In genomic region chr16:2458887-2459646, GRCh38 we compare ENCODE assay signal across 8 cellular contexts. TPM values are rescaled to one million over a fixed set of nuclear protein-coding genes. Genes with fewer than 3 reads are reported as not detected.
A peak's percentile ranks its signal among the peaks of the same experiment; 100 is the strongest.
DNase-seq lines count a peak whose midpoint lies in the region; ATAC-seq and TF ChIP-seq lines count a peak whose summit lies in the region.

No MANE protein-coding gene starts in this region.

- POLR2A ChIA-PET in SK-N-SH (lab: Yijun Ruan, JAX) = interaction anchor here (1.3 to 2.0 kb wide), 3 partner anchors 10 to 42 kb away, joined by 4 to 19 read pairs (median 5); no protein-coding TSS in a partner anchor

- 41% methylated on average over 18 of the region's 18 CpGs for WGBS in SK-N-SH (ENCODE audit: low lambda C conversion rate)
- no CpG with 5 or more reads among the region's 18 CpGs for WGBS in iPS DF 6.9 (ENCODE audit: insufficient coverage, insufficient read length)

- H3K27ac ChIP-seq in SK-N-SH (ENCODE audit: low read depth in 2 of 2, low read length in 1 of 2) (peak overlapping the region; percentile 39 to 76; a peak in 3 of 4 replicates), iPS DF 6.9 (ENCODE audit: low read length) (no peak overlapping the region), stomach smooth muscle (ENCODE audit: low read length) (no peak overlapping the region)

- H2AFZ ChIP-seq in SK-N-SH (ENCODE audit: low read depth) = peak overlapping the region; percentile 88

- TF ChIP-seq CTCF in SK-N-SH (IDR thresholded peaks at IDR 0.05) = no peak
- no peak for TF ChIP-seq CTCF in WI38 (IDR thresholded peaks at IDR 0.05; ENCODE audit: low read depth, low read length)

- peak overlapping the region; percentile 66 to 71 for H3K4me3 ChIP-seq in SK-N-SH (ENCODE audit: low read depth in 2 of 2, low read length in 1 of 2)
- peak overlapping the region; percentile 66 for H3K4me3 ChIP-seq in WI38 (ENCODE audit: low read depth, low read length)
- H3K4me3 ChIP-seq in iPS DF 6.9 (ENCODE audit: low read length) = peak overlapping the region; percentile 24; the same call in 1 of the 2 replicates
- H3K4me3 ChIP-seq in stomach smooth muscle (ENCODE audit: low read length in 2 of 2) = peak overlapping the region; percentile 63 to 83

- no peak for TF ChIP-seq RAD21 in SK-N-SH (IDR thresholded peaks at IDR 0.05; ENCODE audit: low read length)

- H3K36me3 ChIP-seq in SK-N-SH (replicated peaks in 1 of 2; ENCODE audit: control insufficient read depth in 1 of 2, insufficient read depth in 2 of 2, low read length in 1 of 2) = peaks cover 0 to 16% of the 10 kb centered on the region in 2 experiments
- peaks cover 35% of the 10 kb centered on the region for H3K36me3 ChIP-seq in iPS DF 6.9 (ENCODE audit: control insufficient read depth, insufficient read depth, low read length)
- H3K36me3 ChIP-seq in stomach smooth muscle (ENCODE audit: control insufficient read depth in 2 of 2, insufficient read depth in 2 of 2, low read length in 2 of 2) = peaks cover 0 to 5% of the 10 kb centered on the region in 2 donors

- no peaks in the 10 kb centered on the region for H3K9me2 ChIP-seq in SK-N-SH

- no peak for TF ChIP-seq EP300 in SK-N-SH (IDR thresholded peaks at IDR 0.05; ENCODE audit: borderline replicate concordance in 1 of 2, low read depth in 1 of 2, low read length in 1 of 2)

- peak overlapping the region; percentile 96 for H3K4me2 ChIP-seq in SK-N-SH

- no peaks in the 10 kb centered on the region for H4K20me1 ChIP-seq in SK-N-SH (ENCODE audit: insufficient read depth)

- peaks cover 9 to 24% of the 10 kb centered on the region in 2 experiments; a peak in 2 of 4 replicates for H3K4me1 ChIP-seq in SK-N-SH (ENCODE audit: control insufficient read depth in 1 of 2, insufficient read depth in 2 of 2, low read depth in 1 of 2, low read length in 1 of 2)
- H3K4me1 ChIP-seq in iPS DF 6.9 (ENCODE audit: control insufficient read depth, insufficient read depth, low read length) = peaks cover 9% of the 10 kb centered on the region; the same call in 1 of the 2 replicates
- peaks cover 16% of the 10 kb centered on the region for H3K4me1 ChIP-seq in stomach smooth muscle (ENCODE audit: control insufficient read depth, insufficient read depth, low read length)

- H3F3A ChIP-seq in SK-N-SH (replicated peaks; ENCODE audit: insufficient read depth) = peaks cover 16% of the 10 kb centered on the region

- CTCF ChIA-PET in SK-N-SH (lab: Yijun Ruan, JAX) = interaction anchor here (1.0 to 4.8 kb wide), 6 partner anchors 10 to 42 kb away, joined by 3 to 27 read pairs (median 8); partner anchors contain the start of gene TBC1D24

- H3K27me3 ChIP-seq in SK-N-SH (ENCODE audit: insufficient read depth) (no peaks in the 10 kb centered on the region), iPS DF 6.9 (ENCODE audit: control insufficient read depth, insufficient read depth, low read length) (no peaks in the 10 kb centered on the region), stomach smooth muscle (ENCODE audit: control insufficient read depth in 1 of 2, insufficient read depth in 2 of 2, low read length in 2 of 2) (no peaks in the 10 kb centered on the region)

- H3K79me2 ChIP-seq in SK-N-SH (ENCODE audit: insufficient read depth) = peaks cover 14% of the 10 kb centered on the region; the same call in 1 of the 2 replicates

- DNase-seq in SK-N-SH (no peak), iPS DF 6.9 (ENCODE audit: low read depth, low spot score) (no peak), NCI-H446 treated with DMSO at 0.1 percent for 48 hours (lab: John Stamatoyannopoulos, UW) (no peak)
- DNase-seq in activated CD4-positive, CD25-positive, alpha-beta regulatory T cell (lab: John Stamatoyannopoulos, UW) = no peak

- H3K9me3 ChIP-seq in SK-N-SH (no peaks in the 10 kb centered on the region), iPS DF 6.9 (ENCODE audit: control insufficient read depth, insufficient read depth, low read length) (no peaks in the 10 kb centered on the region), stomach smooth muscle (ENCODE audit: control insufficient read depth in 2 of 2, low read length in 2 of 2) (no peaks in the 10 kb centered on the region)

- H3K9ac ChIP-seq in SK-N-SH = peak overlapping the region; percentile 60; the same call in 1 of the 2 replicates
- H3K9ac ChIP-seq in stomach smooth muscle (ENCODE audit: low read length in 2 of 2) = peak overlapping the region; percentile 50 to 72

- no peak; the same call in 1 of the 3 replicates for ATAC-seq in SK-N-SH treated with all-trans-retinoic acid at 6 μM for 48 hours
- ATAC-seq in GM19035 (IDR thresholded peaks at IDR 0.05; ENCODE audit: unreplicated experiment) = no peak

TF ChIP-seq in SK-N-SH, 30 proteins besides CTCF, POLR2A, EP300 and RAD21 (continues in another document):
- TF ChIP-seq NRF1 (IDR thresholded peaks at IDR 0.05; ENCODE audit: low read depth, low read length) (no peak), TAF1 (IDR thresholded peaks at IDR 0.05; ENCODE audit: borderline replicate concordance, low read depth, low read length) (no peak), FOXM1 (IDR thresholded peaks at IDR 0.05; ENCODE audit: low read depth) (no peak), MXI1 (IDR thresholded peaks at IDR 0.05; ENCODE audit: low read depth, low read length) (no peak), IRF3 (IDR thresholded peaks at IDR 0.05; ENCODE audit: low read depth, low read length) (no peak), GATA2 (CRISPR knock-in tag; IDR thresholded peaks at IDR 0.05) (no peak), JUND (IDR thresholded peaks at IDR 0.05) (no peak), RFX5 (IDR thresholded peaks at IDR 0.05; ENCODE audit: low read length) (no peak), SMC3 (IDR thresholded peaks at IDR 0.05; ENCODE audit: low read depth, low read length) (no peak)
- TF ChIP-seq, protein P1, sequence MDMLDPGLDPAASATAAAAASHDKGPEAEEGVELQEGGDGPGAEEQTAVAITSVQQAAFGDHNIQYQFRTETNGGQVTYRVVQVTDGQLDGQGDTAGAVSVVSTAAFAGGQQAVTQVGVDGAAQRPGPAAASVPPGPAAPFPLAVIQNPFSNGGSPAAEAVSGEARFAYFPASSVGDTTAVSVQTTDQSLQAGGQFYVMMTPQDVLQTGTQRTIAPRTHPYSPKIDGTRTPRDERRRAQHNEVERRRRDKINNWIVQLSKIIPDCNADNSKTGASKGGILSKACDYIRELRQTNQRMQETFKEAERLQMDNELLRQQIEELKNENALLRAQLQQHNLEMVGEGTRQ (IDR thresholded peaks at IDR 0.05; ENCODE audit: borderline replicate concordance, low read depth, low read length) = no peak

TF ChIP-seq in SK-N-SH treated with all-trans-retinoic acid at 6 μM for 48 hours, 23 proteins besides CTCF, POLR2A, EP300 and RAD21 (continues in another document):
- TF ChIP-seq, protein P2, sequence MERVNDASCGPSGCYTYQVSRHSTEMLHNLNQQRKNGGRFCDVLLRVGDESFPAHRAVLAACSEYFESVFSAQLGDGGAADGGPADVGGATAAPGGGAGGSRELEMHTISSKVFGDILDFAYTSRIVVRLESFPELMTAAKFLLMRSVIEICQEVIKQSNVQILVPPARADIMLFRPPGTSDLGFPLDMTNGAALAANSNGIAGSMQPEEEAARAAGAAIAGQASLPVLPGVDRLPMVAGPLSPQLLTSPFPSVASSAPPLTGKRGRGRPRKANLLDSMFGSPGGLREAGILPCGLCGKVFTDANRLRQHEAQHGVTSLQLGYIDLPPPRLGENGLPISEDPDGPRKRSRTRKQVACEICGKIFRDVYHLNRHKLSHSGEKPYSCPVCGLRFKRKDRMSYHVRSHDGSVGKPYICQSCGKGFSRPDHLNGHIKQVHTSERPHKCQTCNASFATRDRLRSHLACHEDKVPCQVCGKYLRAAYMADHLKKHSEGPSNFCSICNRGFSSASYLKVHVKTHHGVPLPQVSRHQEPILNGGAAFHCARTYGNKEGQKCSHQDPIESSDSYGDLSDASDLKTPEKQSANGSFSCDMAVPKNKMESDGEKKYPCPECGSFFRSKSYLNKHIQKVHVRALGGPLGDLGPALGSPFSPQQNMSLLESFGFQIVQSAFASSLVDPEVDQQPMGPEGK (CRISPR knock-in tag; IDR thresholded peaks at IDR 0.05; ENCODE audit: borderline replicate concordance) = no peak
- TF ChIP-seq SNAI2 (CRISPR knock-in tag; IDR thresholded peaks at IDR 0.05) (no peak), TSHZ2 (CRISPR knock-in tag; IDR thresholded peaks at IDR 0.05) (no peak)

RNA-seq across cellular contexts. Expression of gene TEDC2, which starts 0.8 kb away (rescaled TPM):
- polyA plus RNA-seq in SK-N-SH (2012; rRNA removed) = 15.6 and 16.5 TPM in 2 replicates
- polyA plus RNA-seq in SK-N-SH (2012; cell fraction: cytosol; rRNA removed) = 4.8 and 8.5 TPM in 2 replicates
- 58.5 and 87.2 TPM in 2 replicates for polyA plus RNA-seq in SK-N-SH (2012; cell fraction: nucleus; rRNA removed)

RNA-seq across cellular contexts. Expression of gene NTN3, which starts 12.0 kb away (rescaled TPM):
- 0.26 and 0.28 TPM in 2 replicates for polyA plus RNA-seq in SK-N-SH (2012; rRNA removed)
- 0.10 and 0.29 TPM in 2 replicates for polyA plus RNA-seq in SK-N-SH (2012; cell fraction: cytosol; rRNA removed)
- polyA plus RNA-seq in SK-N-SH (2012; cell fraction: nucleus; rRNA removed) = 0.56 and 1.4 TPM in 2 replicates

RNA-seq across cellular contexts. Expression of gene TBC1D24, which starts 15.9 kb away (rescaled TPM):
- polyA plus RNA-seq in SK-N-SH (2012; rRNA removed) = 5.6 and 6.7 TPM in 2 replicates
- 2.7 and 3.9 TPM in 2 replicates for polyA plus RNA-seq in SK-N-SH (2012; cell fraction: cytosol; rRNA removed)
- polyA plus RNA-seq in SK-N-SH (2012; cell fraction: nucleus; rRNA removed) = 18.3 and 20.6 TPM in 2 replicates

RNA-seq across cellular contexts. Expression of gene CCNF, which starts 29.8 kb away (rescaled TPM):
- polyA plus RNA-seq in SK-N-SH (2012; rRNA removed) = 3.8 and 4.6 TPM in 2 replicates
- 2.5 and 3.5 TPM in 2 replicates for polyA plus RNA-seq in SK-N-SH (2012; cell fraction: cytosol; rRNA removed)
- polyA plus RNA-seq in SK-N-SH (2012; cell fraction: nucleus; rRNA removed) = 10.2 and 14.5 TPM in 2 replicates

RNA-seq across cellular contexts. Expression of gene ATP6V0C, which starts 54.7 kb away (rescaled TPM):
- 30.2 and 80.1 TPM in 2 replicates for polyA plus RNA-seq in SK-N-SH (2012; rRNA removed)
- 61.1 and 88.7 TPM in 2 replicates for polyA plus RNA-seq in SK-N-SH (2012; cell fraction: cytosol; rRNA removed)
- 73.3 and 99.4 TPM in 2 replicates for polyA plus RNA-seq in SK-N-SH (2012; cell fraction: nucleus; rRNA removed)

Comparison
In these comparisons a context has a peak if more than half of its experiments do, and no peak if none do; other contexts are left out.
1. H3K27ac ChIP-seq: peak in SK-N-SH (2 of 2); none in iPS DF 6.9 (single experiment) and stomach smooth muscle (single experiment).
2. Peak in every context shown above with its lines, with median percentiles within 50 percentile points of each other: H3K4me3 ChIP-seq.